Comparison of ENCODE assay signal across 11 cellular contexts in the genomic region with DNA sequence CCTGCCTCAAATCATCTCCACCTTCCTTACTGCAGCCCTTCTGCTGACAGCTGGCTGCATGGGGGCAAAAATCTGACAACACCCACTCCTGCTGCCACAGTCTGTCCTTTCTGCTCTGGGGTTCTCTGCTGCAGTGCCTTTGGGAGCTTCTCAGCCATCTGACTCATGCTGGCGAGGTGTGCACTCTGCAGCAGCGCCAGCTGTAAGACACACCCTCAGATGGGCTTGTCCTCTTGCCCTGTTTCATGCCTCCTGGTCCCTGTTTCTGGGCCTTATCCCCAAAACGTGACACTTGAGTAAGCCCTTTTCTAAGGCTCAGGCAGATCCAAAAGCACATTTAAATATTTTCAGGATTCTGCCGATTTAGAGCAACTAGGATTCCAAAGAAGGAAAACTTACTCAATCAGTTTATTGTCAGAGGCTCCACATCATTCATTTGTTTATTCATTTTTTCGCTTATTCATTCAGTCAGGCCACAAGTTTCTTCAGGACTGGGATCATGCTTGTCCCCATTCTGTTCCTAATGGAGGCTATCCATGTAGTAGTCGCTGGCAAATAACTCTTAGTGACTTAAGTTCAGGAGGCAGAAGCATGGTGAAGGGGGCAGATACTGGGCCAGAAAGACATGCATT.
A peak's percentile ranks its signal among the peaks of the same experiment; 100 is the strongest.
DNase-seq lines count a peak whose midpoint lies in the region; ATAC-seq, FAIRE-seq and TF ChIP-seq lines count a peak whose summit lies in the region.
"Had no signal": no experiment of that assay in that cellular context is flagged by ENCODE, and none has a peak within 500 bp of the region (broad histone marks: within the 10 kb centered on the region; RNA-seq: fewer than 3 reads in every experiment).

No MANE protein-coding gene starts in this region.

- H3K4me1 ChIP-seq in prostate gland (replicated peaks), result no peaks in the 10 kb centered on the region

- no peak overlapping the region for H3K27ac ChIP-seq in prostate gland

- intact Hi-C loops in prostate gland (cut with DNase I), result no loop called here

- no peaks in the 10 kb centered on the region for H3K27me3 ChIP-seq in prostate gland (replicated peaks; ENCODE audit: insufficient read depth)

- peak; percentile 10 for TF ChIP-seq POLR2A in prostate gland (IDR thresholded peaks at IDR 0.05)

- 57% methylated on average over 6 of the region's 6 CpGs for WGBS in prostate gland

- ATAC-seq in esophagus mucosa (peak; percentile 81), HG03565 (IDR thresholded peaks at IDR 0.05; ENCODE audit: unreplicated experiment) (no peak)
- ATAC-seq: activated naive CD8-positive, alpha-beta T cell treated with anti-CD3 and anti-CD28 coated beads, Interleukin-2, amount 50 U/mL, for 24 hours; T-helper 17 cell had no signal

- H3K9me3 ChIP-seq in prostate gland, result no peaks in the 10 kb centered on the region

- peak; percentile 74 for DNase-seq in DMS 273 treated with DMSO at 0.1 percent for 48 hours (lab: John Stamatoyannopoulos, UW)
- DNase-seq in NCI-H2171 (lab: John Stamatoyannopoulos, UW), result peak; percentile 30
- DNase-seq in prostate gland (ENCODE audit: low spot score), result peak; percentile 28
- DNase-seq in stimulated activated CD4-positive, alpha-beta T cell treated with anti-CD3 and anti-CD28 coated beads, Interleukin-12 subunit alpha, Interleukin-12 subunit beta, amount 100 ng/mL, for 4 hours, result no peak
- no peak for DNase-seq in frontal cortex (ENCODE audit: low spot score in 2 of 2)
- DNase-seq in cerebellar nuclear complex (lab: John Stamatoyannopoulos, UW), result no peak
- DNase-seq: activated naive CD8-positive, alpha-beta T cell treated with anti-CD3 and anti-CD28 coated beads, Interleukin-2, amount 50 U/mL, for 24 hours; NCI-H2029 treated with DMSO at 0.1 percent for 48 hours; T-helper 17 cell had no signal

- no peaks in the 10 kb centered on the region for H3K36me3 ChIP-seq in prostate gland

- no peak overlapping the region for H3K4me3 ChIP-seq in prostate gland

- no peak for FAIRE-seq in frontal cortex (lab: Jason Lieb, UNC)

- no peak for TF ChIP-seq CTCF in prostate gland (IDR thresholded peaks at IDR 0.05)

Comparison
In these comparisons a context has a peak if more than half of its experiments do, and no peak if none do; other contexts are left out.
1. DNase-seq: peak in DMS 273 treated with DMSO at 0.1 percent for 48 hours (single experiment), NCI-H2171 (single experiment) and prostate gland (single experiment); none in stimulated activated CD4-positive, alpha-beta T cell treated with anti-CD3 and anti-CD28 coated beads, Interleukin-12 subunit alpha, Interleukin-12 subunit beta, amount 100 ng/mL, for 4 hours (single experiment), frontal cortex (0 of 2) and cerebellar nuclear complex (0 of 2).